ENCODE assay signal across 32 cellular contexts in the genomic region with DNA sequence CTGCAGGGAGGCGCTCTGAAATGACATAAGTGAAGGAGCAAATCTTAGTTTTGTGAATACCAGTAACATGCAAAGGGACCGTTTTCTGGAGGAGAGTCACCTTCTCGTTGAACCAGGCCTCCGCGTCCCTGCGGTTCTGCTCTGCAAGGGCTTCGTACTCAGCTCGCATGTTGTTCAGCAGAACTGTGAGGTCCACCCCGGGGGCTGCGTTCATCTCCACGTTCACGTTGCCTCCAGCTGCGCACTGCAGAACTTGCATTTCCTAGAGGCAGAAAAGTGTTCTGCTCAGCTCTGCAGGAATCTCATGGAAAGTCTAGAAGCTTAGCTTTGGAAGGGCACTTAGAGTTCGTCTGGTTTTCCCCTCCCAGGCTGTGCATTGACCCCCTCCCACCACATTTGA. TPM values are rescaled to one million over a fixed set of nuclear protein-coding genes. Genes with fewer than 3 reads are reported as not detected.
"Had no signal": no experiment of that assay in that cellular context is flagged by ENCODE, and none has a peak within 500 bp of the region (broad histone marks: within the 10 kb centered on the region; RNA-seq: fewer than 3 reads in every experiment).

No MANE protein-coding gene starts in this region.

- H3K9me3 ChIP-seq: colonic mucosa, esophagus squamous epithelium, gastrocnemius medialis, left lung, lower lobe of right lung had no signal

- H3K27me3 ChIP-seq: colonic mucosa had no signal

- H3K4me3 Mint-ChIP-seq: dendritic cell treated with granulocyte-macrophage colony-stimulating factor and Interleukin-4, amounts not matched to agents 40 ng/mL and 50 ng/mL, for 4 days; effector memory CD8-positive, alpha-beta T cell; endodermal cell; naive thymus-derived CD4-positive, alpha-beta T cell had no signal

- H3K4me3 ChIP-seq: colonic mucosa, esophagus squamous epithelium, gastrocnemius medialis, heart right ventricle, left lung, lower lobe of right lung had no signal

- H3K4me1 Mint-ChIP-seq: endodermal cell had no signal

- ATAC-seq: effector memory CD8-positive, alpha-beta T cell; esophagus mucosa; gastrocnemius medialis; heart right ventricle; left cardiac atrium; left lung; left ventricle myocardium superior; lower lobe of right lung; naive thymus-derived CD4-positive, alpha-beta T cell had no signal

- DNase-seq: colonic mucosa; cortex of kidney; effector CD8-positive, alpha-beta T cell; effector memory CD8-positive, alpha-beta T cell; endodermal cell; erythroblast; esophagus squamous epithelium; foreskin fibroblast; foreskin melanocyte; gastrocnemius medialis; glutamatergic neuron; head of caudate nucleus; heart right ventricle; hippocampal formation; left cardiac atrium; left ventricle myocardium superior; lower lobe of right lung; mesendoderm; midbrain; naive thymus-derived CD4-positive, alpha-beta T cell had no signal

- H3K36me3 ChIP-seq: colonic mucosa, esophagus squamous epithelium, gastrocnemius medialis, heart right ventricle, left lung, lower lobe of right lung had no signal

- H3K4me1 ChIP-seq: colonic mucosa, esophagus squamous epithelium, gastrocnemius medialis, heart right ventricle, left lung, lower lobe of right lung had no signal

- H3K27ac Mint-ChIP-seq: dendritic cell treated with granulocyte-macrophage colony-stimulating factor and Interleukin-4, amounts not matched to agents 40 ng/mL and 50 ng/mL, for 4 days; effector memory CD8-positive, alpha-beta T cell; endodermal cell; naive thymus-derived CD4-positive, alpha-beta T cell had no signal

- H3K9me3 Mint-ChIP-seq: dendritic cell treated with granulocyte-macrophage colony-stimulating factor and Interleukin-4, amounts not matched to agents 40 ng/mL and 50 ng/mL, for 4 days had no signal

- H3K27ac ChIP-seq: colonic mucosa, epithelial cell of prostate, esophagus squamous epithelium, gastrocnemius medialis, heart right ventricle, left lung, lower lobe of right lung had no signal

RNA-seq across cellular contexts. Expression of a gene that starts 4.1 kb away (rescaled TPM):
- total RNA-seq: colonic mucosa; dermis microvascular lymphatic vessel endothelial cell; endodermal cell; esophagus mucosa; esophagus squamous epithelium; gastrocnemius medialis; glomerular endothelial cell; heart right ventricle; kidney epithelial cell; left cardiac atrium; left lung; left ventricle myocardium superior; lower lobe of right lung; lung microvascular endothelial cell; mononuclear cell; mucosa of gallbladder; naive thymus-derived CD4-positive, alpha-beta T cell had no signal
- polyA plus RNA-seq: heart right ventricle; keratinocyte; naive thymus-derived CD4-positive, alpha-beta T cell had no signal

RNA-seq across cellular contexts. Expression of a gene that starts 20.9 kb away (rescaled TPM):
- total RNA-seq: colonic mucosa; dermis microvascular lymphatic vessel endothelial cell; endodermal cell; esophagus mucosa; esophagus squamous epithelium; gastrocnemius medialis; glomerular endothelial cell; heart right ventricle; kidney epithelial cell; left cardiac atrium; left lung; left ventricle myocardium superior; lower lobe of right lung; lung microvascular endothelial cell; mononuclear cell; mucosa of gallbladder; naive thymus-derived CD4-positive, alpha-beta T cell had no signal
- polyA plus RNA-seq: heart right ventricle; keratinocyte; naive thymus-derived CD4-positive, alpha-beta T cell had no signal

RNA-seq across cellular contexts. Expression of a gene that starts 31.3 kb away (rescaled TPM):
- total RNA-seq: colonic mucosa; dermis microvascular lymphatic vessel endothelial cell; endodermal cell; esophagus mucosa; esophagus squamous epithelium; gastrocnemius medialis; glomerular endothelial cell; kidney epithelial cell; left cardiac atrium; left ventricle myocardium superior; lower lobe of right lung; lung microvascular endothelial cell; mononuclear cell; mucosa of gallbladder; naive thymus-derived CD4-positive, alpha-beta T cell had no signal
- polyA plus RNA-seq: heart right ventricle; keratinocyte; naive thymus-derived CD4-positive, alpha-beta T cell had no signal

RNA-seq across cellular contexts. Expression of a gene that starts 47.5 kb away (rescaled TPM):
- total RNA-seq: dermis microvascular lymphatic vessel endothelial cell; endodermal cell; gastrocnemius medialis; glomerular endothelial cell; heart right ventricle; kidney epithelial cell; left cardiac atrium; left lung; left ventricle myocardium superior; lower leg skin; lower lobe of right lung; lung microvascular endothelial cell; mononuclear cell; naive thymus-derived CD4-positive, alpha-beta T cell had no signal
- polyA plus RNA-seq: heart right ventricle; naive thymus-derived CD4-positive, alpha-beta T cell had no signal

RNA-seq across cellular contexts. Expression of a gene that starts 48.7 kb away (rescaled TPM):
- total RNA-seq: colonic mucosa; dermis microvascular lymphatic vessel endothelial cell; endodermal cell; esophagus mucosa; esophagus squamous epithelium; gastrocnemius medialis; glomerular endothelial cell; heart right ventricle; kidney epithelial cell; left cardiac atrium; left lung; left ventricle myocardium superior; lower lobe of right lung; lung microvascular endothelial cell; mononuclear cell; mucosa of gallbladder; naive thymus-derived CD4-positive, alpha-beta T cell had no signal
- polyA plus RNA-seq: heart right ventricle; keratinocyte; naive thymus-derived CD4-positive, alpha-beta T cell had no signal
